Comparison of ENCODE assay signal across 20 cellular contexts in genomic region chr17:74239169-74239568, GRCh38. TPM values are rescaled to one million over a fixed set of nuclear protein-coding genes. Genes with fewer than 3 reads are reported as not detected.
DNase-seq lines count a peak whose midpoint lies in the region; ATAC-seq and TF ChIP-seq lines count a peak whose summit lies in the region.
"Had no signal": no experiment of that assay in that cellular context is flagged by ENCODE, and none has a peak within 500 bp of the region (broad histone marks: within the 10 kb centered on the region; RNA-seq: fewer than 3 reads in every experiment).

No MANE protein-coding gene starts in this region.

- peaks cover 0 to 8% (median 5%) of the 10 kb centered on the region in 5 donors for H3K36me3 Mint-ChIP-seq in naive thymus-derived CD4-positive, alpha-beta T cell
- no peaks in the 10 kb centered on the region for H3K36me3 Mint-ChIP-seq in progenitor cell of endocrine pancreas (ENCODE audit: insufficient read depth)
- H3K36me3 Mint-ChIP-seq: natural killer cell, WTC11 had no signal

- no peak for TF ChIP-seq POLR2A in heart left ventricle (IDR thresholded peaks at IDR 0.05)

- H3F3A ChIP-seq in SK-N-SH (replicated peaks; ENCODE audit: insufficient read depth), result no peaks in the 10 kb centered on the region

- H3K9ac ChIP-seq in fibroblast of lung (ENCODE audit: insufficient read depth, low read length) (no peak overlapping the region), SK-N-SH (no peak overlapping the region)

- H3K9me3 Mint-ChIP-seq in naive thymus-derived CD4-positive, alpha-beta T cell, result no peaks in the 10 kb centered on the region
- no peaks in the 10 kb centered on the region for H3K9me3 Mint-ChIP-seq in progenitor cell of endocrine pancreas (ENCODE audit: low read depth)
- H3K9me3 Mint-ChIP-seq: CD4-positive, CD25-positive, alpha-beta regulatory T cell; natural killer cell; WTC11 had no signal

- peaks cover 0 to 67% of the 10 kb centered on the region in 2 donors for H3K4me1 ChIP-seq in right atrium auricular region
- peaks cover 0 to 80% (median 50%) of the 10 kb centered on the region in 12 donors for H3K4me1 ChIP-seq in heart left ventricle
- H3K4me1 ChIP-seq in fibroblast of lung (ENCODE audit: control insufficient read depth, extremely low read depth, insufficient read depth, low read length), result no peaks in the 10 kb centered on the region
- H3K4me1 ChIP-seq in naive thymus-derived CD4-positive, alpha-beta T cell (ENCODE audit: control insufficient read depth in 2 of 2, insufficient read depth in 2 of 2, low read length in 2 of 2), result no peaks in the 10 kb centered on the region
- peaks cover 0 to 16% of the 10 kb centered on the region in 2 experiments; a peak in 1 of 4 replicates for H3K4me1 ChIP-seq in SK-N-SH (ENCODE audit: control insufficient read depth in 1 of 2, insufficient read depth in 2 of 2, low read depth in 1 of 2, low read length in 1 of 2)
- H3K4me1 ChIP-seq: A549 had no signal

- H3K36me3 ChIP-seq in right atrium auricular region (no peaks in the 10 kb centered on the region), heart left ventricle (peaks cover 0 to 21% (median 0%) of the 10 kb centered on the region in 9 donors), fibroblast of lung (ENCODE audit: control insufficient read depth, insufficient read depth, low read length) (no peaks in the 10 kb centered on the region), SK-N-SH (replicated peaks in 1 of 2; ENCODE audit: control insufficient read depth in 1 of 2, insufficient read depth in 2 of 2, low read length in 1 of 2) (no peaks in the 10 kb centered on the region)
- peaks cover 0 to 4% (median 0%) of the 10 kb centered on the region in 3 experiments for H3K36me3 ChIP-seq in naive thymus-derived CD4-positive, alpha-beta T cell (ENCODE audit: control insufficient read depth in 2 of 3, insufficient read depth in 3 of 3, low read length in 3 of 3)

- 73 to 89% (median 79%) methylated on average over 9 to 10 of the region's 10 CpGs for WGBS in heart left ventricle, 4 donors
- WGBS in SK-N-SH (ENCODE audit: low lambda C conversion rate), result 72% methylated on average over 10 of the region's 10 CpGs

- no peak overlapping the region for H3K4me3 ChIP-seq in right atrium auricular region
- no peak overlapping the region for H3K4me3 ChIP-seq in heart left ventricle
- no peak overlapping the region for H3K4me3 ChIP-seq in fibroblast of lung (replicated peaks in 1 of 4; ENCODE audit: control extremely low read depth in 1 of 4, insufficient read depth in 1 of 4, low read depth in 3 of 4, low read length in 4 of 4)
- H3K4me3 ChIP-seq in naive thymus-derived CD4-positive, alpha-beta T cell (ENCODE audit: low read length), result no peak overlapping the region
- H3K4me3 ChIP-seq in SK-N-SH (ENCODE audit: low read depth in 2 of 2, low read length in 1 of 2), result no peak overlapping the region
- H3K4me3 ChIP-seq: A549, tibial artery had no signal

- H3K4me3 Mint-ChIP-seq in naive thymus-derived CD4-positive, alpha-beta T cell, result no peak overlapping the region
- H3K4me3 Mint-ChIP-seq in progenitor cell of endocrine pancreas (ENCODE audit: low read depth), result no peak overlapping the region
- H3K4me3 Mint-ChIP-seq: CD4-positive, CD25-positive, alpha-beta regulatory T cell; natural killer cell; WTC11 had no signal

- H3K27me3 ChIP-seq in right atrium auricular region (no peaks in the 10 kb centered on the region), heart left ventricle (no peaks in the 10 kb centered on the region), fibroblast of lung (ENCODE audit: control insufficient read depth, insufficient read depth, low read length) (no peaks in the 10 kb centered on the region), SK-N-SH (ENCODE audit: insufficient read depth) (no peaks in the 10 kb centered on the region)
- no peaks in the 10 kb centered on the region for H3K27me3 ChIP-seq in naive thymus-derived CD4-positive, alpha-beta T cell (ENCODE audit: control insufficient read depth in 2 of 2, insufficient read depth in 2 of 2, low read length in 2 of 2)
- H3K27me3 ChIP-seq: tibial artery had no signal

- no peak overlapping the region for H3K4me2 ChIP-seq in fibroblast of lung (ENCODE audit: extremely low read depth, insufficient read depth, low read length)
- H3K4me2 ChIP-seq in SK-N-SH, result no peak overlapping the region
- H3K4me2 ChIP-seq: A549 had no signal

- CTCF ChIA-PET in naive thymus-derived CD4-positive, alpha-beta T cell (lab: Charles Lee), result interaction anchor here (0.5 to 0.7 kb wide), 2 partner anchors 8 to 133 kb away, joined by 3 read pairs; no protein-coding TSS in a partner anchor
- CTCF ChIA-PET in SK-N-SH (lab: Yijun Ruan, JAX), result interaction anchor here (1.0 kb wide), 1 partner anchor 13 kb away, joined by 4 read pairs; no protein-coding TSS in a partner anchor

- H3K9me2 ChIP-seq in SK-N-SH, result no peaks in the 10 kb centered on the region

- peaks cover 0 to 2% (median 0%) of the 10 kb centered on the region in 7 donors for H3K4me1 Mint-ChIP-seq in naive thymus-derived CD4-positive, alpha-beta T cell
- H3K4me1 Mint-ChIP-seq in progenitor cell of endocrine pancreas (ENCODE audit: low read depth), result peaks cover under 1% of the 10 kb centered on the region
- H3K4me1 Mint-ChIP-seq: natural killer cell had no signal

- no peak for TF ChIP-seq EP300 in SK-N-SH (IDR thresholded peaks at IDR 0.05; ENCODE audit: borderline replicate concordance in 1 of 2, low read depth in 1 of 2, low read length in 1 of 2)

- ATAC-seq in heart left ventricle (no peak), HG03139 (IDR thresholded peaks at IDR 0.05; ENCODE audit: unreplicated experiment) (no peak)
- peak; percentile 79 for ATAC-seq in naive thymus-derived CD4-positive, alpha-beta T cell
- ATAC-seq: A549, natural killer cell, WTC11 had no signal

- H4K20me1 ChIP-seq in fibroblast of lung (ENCODE audit: control insufficient read depth, extremely low read depth, insufficient read depth, low read length) (no peaks in the 10 kb centered on the region), SK-N-SH (ENCODE audit: insufficient read depth) (no peaks in the 10 kb centered on the region)

- no peak for TF ChIP-seq RAD21 in SK-N-SH (IDR thresholded peaks at IDR 0.05; ENCODE audit: low read length)

- H3K27me3 Mint-ChIP-seq in naive thymus-derived CD4-positive, alpha-beta T cell, result no peaks in the 10 kb centered on the region
- H3K27me3 Mint-ChIP-seq in progenitor cell of endocrine pancreas, result peaks cover 12% of the 10 kb centered on the region
- H3K27me3 Mint-ChIP-seq: CD4-positive, CD25-positive, alpha-beta regulatory T cell had no signal

- TF ChIP-seq CTCF in right atrium auricular region (IDR thresholded peaks at IDR 0.05) (no peak), heart left ventricle (IDR thresholded peaks at IDR 0.05) (no peak), fibroblast of lung (conservative IDR thresholded peaks at IDR 0.05 in 1 of 2, IDR thresholded peaks at IDR 0.05 in 1 of 2; ENCODE audit: low read depth in 1 of 2, low read length in 2 of 2) (no peak), SK-N-SH (IDR thresholded peaks at IDR 0.05) (no peak), progenitor cell of endocrine pancreas (IDR thresholded peaks at IDR 0.05; ENCODE audit: unreplicated experiment) (no peak)

- POLR2A ChIA-PET in naive thymus-derived CD4-positive, alpha-beta T cell (lab: Charles Lee), result no interaction called here
- POLR2A ChIA-PET in SK-N-SH (lab: Yijun Ruan, JAX), result no interaction called here

- intact Hi-C loops in heart left ventricle (cut with DNase I), result no loop called here
- intact Hi-C loops in naive thymus-derived CD4-positive, alpha-beta T cell (cut with micrococcal nuclease), result no loop called here

- H3K27ac ChIP-seq in right atrium auricular region, result no peak overlapping the region
- H3K27ac ChIP-seq in heart left ventricle, result no peak overlapping the region
- no peak overlapping the region for H3K27ac ChIP-seq in fibroblast of lung (ENCODE audit: insufficient read depth, low read length)
- H3K27ac ChIP-seq in naive thymus-derived CD4-positive, alpha-beta T cell (ENCODE audit: low read depth, low read length), result no peak overlapping the region
- H3K27ac ChIP-seq in SK-N-SH (ENCODE audit: low read depth in 2 of 2, low read length in 1 of 2), result no peak overlapping the region
- H3K27ac ChIP-seq: A549, tibial artery had no signal

- H3K9me3 ChIP-seq in right atrium auricular region (no peaks in the 10 kb centered on the region), heart left ventricle (no peaks in the 10 kb centered on the region), fibroblast of lung (ENCODE audit: control insufficient read depth, insufficient read depth, low read depth, low read length) (no peaks in the 10 kb centered on the region), SK-N-SH (no peaks in the 10 kb centered on the region)
- no peaks in the 10 kb centered on the region for H3K9me3 ChIP-seq in naive thymus-derived CD4-positive, alpha-beta T cell (ENCODE audit: control insufficient read depth in 2 of 3, low read length in 3 of 3)
- H3K9me3 ChIP-seq: A549, tibial artery had no signal

- H3K79me2 ChIP-seq in fibroblast of lung (ENCODE audit: control insufficient read depth, insufficient read depth, low read length) (no peaks in the 10 kb centered on the region), SK-N-SH (ENCODE audit: insufficient read depth) (no peaks in the 10 kb centered on the region)

- H3K27ac Mint-ChIP-seq in naive thymus-derived CD4-positive, alpha-beta T cell, result no peak overlapping the region
- H3K27ac Mint-ChIP-seq in progenitor cell of endocrine pancreas, result no peak overlapping the region
- H3K27ac Mint-ChIP-seq: natural killer cell, WTC11 had no signal

- no peak overlapping the region for H2AFZ ChIP-seq in fibroblast of lung (ENCODE audit: low read length)
- no peak overlapping the region for H2AFZ ChIP-seq in SK-N-SH (ENCODE audit: low read depth)

- peak; percentile 68 for DNase-seq in right atrium auricular region (ENCODE audit: low spot score)
- no peak for DNase-seq in heart left ventricle
- peak; percentile 21 to 47 for DNase-seq in fibroblast of lung (ENCODE audit: low read depth in 2 of 2)
- no peak for DNase-seq in naive thymus-derived CD4-positive, alpha-beta T cell
- DNase-seq in SK-N-SH, result no peak
- no peak for DNase-seq in NCI-H510A (lab: John Stamatoyannopoulos, UW)
- DNase-seq in progenitor cell of endocrine pancreas (ENCODE audit: low spot score, unreplicated experiment), result no peak
- DNase-seq: activated gamma-delta T cell; CD4-positive, CD25-positive, alpha-beta regulatory T cell; cortex of kidney; DND-41; hippocampal formation; natural killer cell; NCI-H2029; NCI-H524 had no signal

RNA-seq across cellular contexts. Expression of gene TTYH2, which starts 25.8 kb away (rescaled TPM):
- 10 to 100 TPM; 18.2 to 26.0 TPM for total RNA-seq in right atrium auricular region
- 10 to 100 TPM; 17.3 to 34.6 (median 24.6) TPM for total RNA-seq in heart left ventricle
- polyA plus RNA-seq in heart left ventricle, result 10 to 100 TPM; 10.3 to 14.5 TPM
- 0.77 and 0.99 TPM in 2 replicates for total RNA-seq in fibroblast of lung
- 0.75 and 1.2 TPM in 2 replicates for polyA plus RNA-seq in fibroblast of lung
- 1.0 and 1.1 TPM in 2 replicates for polyA plus RNA-seq in fibroblast of lung (2012)
- polyA minus RNA-seq in fibroblast of lung (ENCODE audit: low replicate concordance), result 3.9 and 10.2 TPM in 2 replicates
- total RNA-seq in naive thymus-derived CD4-positive, alpha-beta T cell, result 10 to 100 TPM in 2 of 5 experiments, 1 to 10 TPM in 3; 5.5 to 15.8 (median 9.9) TPM
- 1 to 10 TPM; 1.9 to 2.0 TPM for polyA plus RNA-seq in naive thymus-derived CD4-positive, alpha-beta T cell
- polyA plus RNA-seq in SK-N-SH (2012; rRNA removed), result 16.1 and 17.0 TPM in 2 replicates
- 4.9 and 7.7 TPM in 2 replicates for polyA plus RNA-seq in SK-N-SH (2012; cell fraction: cytosol; rRNA removed)
- polyA plus RNA-seq in SK-N-SH (2012; cell fraction: nucleus; rRNA removed), result 24.7 and 28.8 TPM in 2 replicates
- 0.69 and 1.1 TPM in 2 replicates for total RNA-seq in progenitor cell of endocrine pancreas

RNA-seq across cellular contexts. Expression of gene DNAI2, which starts 34.9 kb away (rescaled TPM):
- total RNA-seq in right atrium auricular region (not detected), heart left ventricle (not detected), fibroblast of lung (not detected in 2 replicates), progenitor cell of endocrine pancreas (not detected in 2 replicates)
- polyA plus RNA-seq in heart left ventricle (not detected), fibroblast of lung (not detected in 2 replicates), SK-N-SH (2012; rRNA removed) (not detected in 2 replicates)
- polyA plus RNA-seq in fibroblast of lung (2012), result not detected in 2 replicates
- not detected in 2 replicates for polyA minus RNA-seq in fibroblast of lung (ENCODE audit: low replicate concordance)
- total RNA-seq in naive thymus-derived CD4-positive, alpha-beta T cell, result 1 to 10 TPM in 2 of 5 experiments, under 1 TPM in 3; 0.74 to 1.8 (median 0.94) TPM
- polyA plus RNA-seq in naive thymus-derived CD4-positive, alpha-beta T cell, result under 1 TPM in 1 of 2 donors, not detected in 1; 0.15 TPM
- polyA plus RNA-seq in SK-N-SH (2012; cell fraction: cytosol; rRNA removed), result not detected in 2 replicates
- not detected in 2 replicates for polyA plus RNA-seq in SK-N-SH (2012; cell fraction: nucleus; rRNA removed)
- total RNA-seq: epithelial cell of proximal tubule had no signal
- polyA plus RNA-seq: A549 had no signal

RNA-seq across cellular contexts. Expression of gene RPL38, which starts 35.7 kb away (rescaled TPM):
- total RNA-seq in right atrium auricular region, result 100 to 1,000 TPM; 212 to 310 TPM
- 100 to 1,000 TPM; 244 to 836 (median 739) TPM for total RNA-seq in heart left ventricle
- polyA plus RNA-seq in heart left ventricle, result 1,000 to 10,000 TPM in 1 of 2 donors, 100 to 1,000 TPM in 1; 903 to 1,830 TPM
- total RNA-seq in fibroblast of lung, result 3,018 and 3,857 TPM in 2 replicates
- polyA plus RNA-seq in fibroblast of lung, result 1,185 and 1,255 TPM in 2 replicates
- 3,263 and 3,420 TPM in 2 replicates for polyA plus RNA-seq in fibroblast of lung (2012)
- polyA minus RNA-seq in fibroblast of lung (ENCODE audit: low replicate concordance), result 75.5 and 104 TPM in 2 replicates
- 1,000 to 10,000 TPM; 1,097 to 2,553 (median 2,002) TPM for total RNA-seq in naive thymus-derived CD4-positive, alpha-beta T cell
- polyA plus RNA-seq in naive thymus-derived CD4-positive, alpha-beta T cell, result 1,000 to 10,000 TPM; 1,479 to 2,523 TPM
- 816 and 4,154 TPM in 2 replicates for polyA plus RNA-seq in SK-N-SH (2012; rRNA removed)
- polyA plus RNA-seq in SK-N-SH (2012; cell fraction: cytosol; rRNA removed), result 2,004 and 5,521 TPM in 2 replicates
- 1,163 and 1,372 TPM in 2 replicates for polyA plus RNA-seq in SK-N-SH (2012; cell fraction: nucleus; rRNA removed)
- 798 and 811 TPM in 2 replicates for total RNA-seq in progenitor cell of endocrine pancreas

Comparison
In these comparisons a context has a peak if more than half of its experiments do, and no peak if none do; other contexts are left out.
1. DNase-seq: peak in right atrium auricular region (single experiment) and fibroblast of lung (2 of 2); none in heart left ventricle (0 of 5), naive thymus-derived CD4-positive, alpha-beta T cell (0 of 9), SK-N-SH (single experiment), NCI-H510A (single experiment) and progenitor cell of endocrine pancreas (single experiment).